In genomic region chr10:99329891-99330674, GRCh38 we compare ENCODE assay signal across 8 cellular contexts. TPM values are rescaled to one million over a fixed set of nuclear protein-coding genes. Genes with fewer than 3 reads are reported as not detected.
DNase-seq lines count a peak whose midpoint lies in the region; ATAC-seq and TF ChIP-seq lines count a peak whose summit lies in the region.

No MANE protein-coding gene starts in this region.

- TF ChIP-seq CTCF in A673 (conservative IDR thresholded peaks at IDR 0.05; ENCODE audit: low read depth, low read length) (no peak), spleen (IDR thresholded peaks at IDR 0.05 in 8 of 11, conservative IDR thresholded peaks at IDR 0.05 in 3 of 11) (no peak), OCI-LY7 (conservative IDR thresholded peaks at IDR 0.05; ENCODE audit: low read length) (no peak)

- peaks cover 54% of the 10 kb centered on the region for H3K27me3 Mint-ChIP-seq in activated naive CD8-positive, alpha-beta T cell treated with anti-CD3 and anti-CD28 coated beads for 36 hours

- H3K9me3 ChIP-seq in A673 (ENCODE audit: low read depth, low read length, poor library complexity, severe bottlenecking) (no peaks in the 10 kb centered on the region), iPS-15b (ENCODE audit: control insufficient read depth, insufficient read depth, low read length) (no peaks in the 10 kb centered on the region), spleen (peaks cover 0 to 5% (median 0%) of the 10 kb centered on the region in 8 donors), OCI-LY7 (ENCODE audit: low read length) (no peaks in the 10 kb centered on the region)

- no peaks in the 10 kb centered on the region for H3K9me3 Mint-ChIP-seq in activated naive CD8-positive, alpha-beta T cell treated with anti-CD3 and anti-CD28 coated beads for 36 hours

- no peak overlapping the region for H3K4me2 ChIP-seq in OCI-LY7 (ENCODE audit: low read length)

- BruUV-seq in A673 (replicated peaks; lab: Mats Ljungman, UMichigan) (no TSS peak), OCI-LY7 (replicated peaks; lab: Mats Ljungman, UMichigan) (no TSS peak)

- ATAC-seq in GM18861 (IDR thresholded peaks at IDR 0.05; ENCODE audit: unreplicated experiment) = peak; percentile 21
- ATAC-seq in HG03378 (IDR thresholded peaks at IDR 0.05; ENCODE audit: unreplicated experiment) = peak; percentile 28

- no peaks in the 10 kb centered on the region for H4K20me1 ChIP-seq in OCI-LY7 (ENCODE audit: insufficient read depth, low read length)

- CTCF ChIA-PET in A673 (lab: Charles Lee) (no interaction called here), OCI-LY7 (lab: Charles Lee; ENCODE audit: unreplicated experiment) (no interaction called here)

- TF ChIP-seq POLR2A in spleen (IDR thresholded peaks at IDR 0.05) = no peak

- H3K4me1 Mint-ChIP-seq in activated naive CD8-positive, alpha-beta T cell treated with anti-CD3 and anti-CD28 coated beads for 36 hours = peaks cover 5% of the 10 kb centered on the region

- POLR2A ChIA-PET in A673 (lab: Charles Lee; ENCODE audit: low non-redundant PET) = no interaction called here
- POLR2A ChIA-PET in OCI-LY7 (lab: Charles Lee) = no interaction called here

- peak overlapping the region; percentile 65 for H3K4me3 Mint-ChIP-seq in activated naive CD8-positive, alpha-beta T cell treated with anti-CD3 and anti-CD28 coated beads for 36 hours

- H3K27me3 ChIP-seq in A673 (replicated peaks; ENCODE audit: insufficient read depth, low read depth, low read length, poor library complexity) (peaks cover 58% of the 10 kb centered on the region), iPS-15b (ENCODE audit: control insufficient read depth, insufficient read depth, low read length) (peaks cover 48% of the 10 kb centered on the region), spleen (replicated peaks in 1 of 7) (peaks cover 6 to 73% (median 41%) of the 10 kb centered on the region in 7 donors)

- no peak overlapping the region for H3K9ac ChIP-seq in iPS-15b (ENCODE audit: low read depth, low read length)

- H3K27ac ChIP-seq in A673 (ENCODE audit: low read depth, low read length, poor library complexity, severe bottlenecking) (no peak overlapping the region), spleen (no peak overlapping the region), OCI-LY7 (ENCODE audit: low read depth, low read length, poor library complexity, severe bottlenecking) (no peak overlapping the region)

- intact Hi-C loops in A673 (cut with micrococcal nuclease; ENCODE audit: unreplicated experiment) = no loop called here
- intact Hi-C loops in spleen (cut with DNase I; ENCODE audit: low total_unique reads) = no loop called here
- intact Hi-C loops in OCI-LY7 (cut with micrococcal nuclease; ENCODE audit: unreplicated experiment) = no loop called here

- peak; percentile 18 for DNase-seq in A673 (ENCODE audit: low spot score)
- DNase-seq in activated naive CD8-positive, alpha-beta T cell treated with anti-CD3 and anti-CD28 coated beads for 36 hours = peak; percentile 21
- peak; percentile 73 for DNase-seq in spleen
- DNase-seq in mucosa of gallbladder (ENCODE audit: low spot score) = no peak
- DNase-seq in OCI-LY7 (ENCODE audit: low spot score) = no peak

- H3K4me3 ChIP-seq in A673 (ENCODE audit: low read depth, low read length, poor library complexity, severe bottlenecking) (peak overlapping the region; percentile 45), iPS-15b (ENCODE audit: low read depth, low read length) (peak overlapping the region; percentile 78), spleen (peak overlapping the region; percentile 6 to 73 (median 50)), OCI-LY7 (ENCODE audit: low read depth, low read length, poor library complexity, severe bottlenecking) (no peak overlapping the region)

- no peak overlapping the region for H3K27ac Mint-ChIP-seq in activated naive CD8-positive, alpha-beta T cell treated with anti-CD3 and anti-CD28 coated beads for 36 hours

- H3K79me2 ChIP-seq in OCI-LY7 (ENCODE audit: insufficient read depth, low read depth, low read length) = no peaks in the 10 kb centered on the region

- H3K36me3 ChIP-seq in A673 (ENCODE audit: insufficient read depth, low read length, poor library complexity, severe bottlenecking) (no peaks in the 10 kb centered on the region), iPS-15b (ENCODE audit: control insufficient read depth, insufficient read depth, low read length) (no peaks in the 10 kb centered on the region), spleen (no peaks in the 10 kb centered on the region), OCI-LY7 (ENCODE audit: insufficient read depth, low read length) (no peaks in the 10 kb centered on the region)

- no peaks in the 10 kb centered on the region for H3K4me1 ChIP-seq in A673 (ENCODE audit: insufficient read depth, low read length, poor library complexity, severe bottlenecking)
- no peaks in the 10 kb centered on the region for H3K4me1 ChIP-seq in iPS-15b (ENCODE audit: control insufficient read depth, insufficient read depth, low read length)
- peaks cover 9 to 21% (median 18%) of the 10 kb centered on the region in 6 donors for H3K4me1 ChIP-seq in spleen
- H3K4me1 ChIP-seq in OCI-LY7 (ENCODE audit: insufficient read depth, low read length, poor library complexity, severe bottlenecking) = no peaks in the 10 kb centered on the region

- peaks cover 6% of the 10 kb centered on the region for H3K36me3 Mint-ChIP-seq in activated naive CD8-positive, alpha-beta T cell treated with anti-CD3 and anti-CD28 coated beads for 36 hours

- WGBS in spleen, 5 donors = 3 to 7% (median 4%) methylated on average over 34 to 84 of the region's 84 CpGs

- no peaks in the 10 kb centered on the region for H3K9me2 ChIP-seq in OCI-LY7 (ENCODE audit: insufficient read depth, low read length)

- no peak overlapping the region for H2AFZ ChIP-seq in OCI-LY7 (ENCODE audit: low read length)

RNA-seq across cellular contexts. Expression of gene CNNM1, which starts 0.9 kb away (rescaled TPM):
- total RNA-seq in A673 (2021) (0.66 and 0.73 TPM in 2 replicates), spleen (under 1 TPM; 0.13 to 0.43 (median 0.17) TPM), mucosa of gallbladder (1.4 TPM), OCI-LY7 (2022) (not detected in 2 replicates)
- total RNA-seq in activated naive CD8-positive, alpha-beta T cell treated with anti-CD3 and anti-CD28 coated beads for 36 hours = 1 to 10 TPM in 1 of 2 experiments, under 1 TPM in 1; 0.70 to 1.0 TPM
- under 1 TPM in 2 of 3 donors, not detected in 1; 0.05 to 0.07 TPM for polyA plus RNA-seq in spleen
- not detected in 2 replicates for total RNA-seq in OCI-LY7 (2014; rRNA removed; shearing (Covaris generic))

Comparison
In these comparisons a context has a peak if more than half of its experiments do, and no peak if none do; other contexts are left out.
1. DNase-seq: peak in A673 (single experiment), activated naive CD8-positive, alpha-beta T cell treated with anti-CD3 and anti-CD28 coated beads for 36 hours (single experiment) and spleen (single experiment); none in mucosa of gallbladder (single experiment) and OCI-LY7 (single experiment).